ENCODE assay signal across 1 cellular context in the genomic region with DNA sequence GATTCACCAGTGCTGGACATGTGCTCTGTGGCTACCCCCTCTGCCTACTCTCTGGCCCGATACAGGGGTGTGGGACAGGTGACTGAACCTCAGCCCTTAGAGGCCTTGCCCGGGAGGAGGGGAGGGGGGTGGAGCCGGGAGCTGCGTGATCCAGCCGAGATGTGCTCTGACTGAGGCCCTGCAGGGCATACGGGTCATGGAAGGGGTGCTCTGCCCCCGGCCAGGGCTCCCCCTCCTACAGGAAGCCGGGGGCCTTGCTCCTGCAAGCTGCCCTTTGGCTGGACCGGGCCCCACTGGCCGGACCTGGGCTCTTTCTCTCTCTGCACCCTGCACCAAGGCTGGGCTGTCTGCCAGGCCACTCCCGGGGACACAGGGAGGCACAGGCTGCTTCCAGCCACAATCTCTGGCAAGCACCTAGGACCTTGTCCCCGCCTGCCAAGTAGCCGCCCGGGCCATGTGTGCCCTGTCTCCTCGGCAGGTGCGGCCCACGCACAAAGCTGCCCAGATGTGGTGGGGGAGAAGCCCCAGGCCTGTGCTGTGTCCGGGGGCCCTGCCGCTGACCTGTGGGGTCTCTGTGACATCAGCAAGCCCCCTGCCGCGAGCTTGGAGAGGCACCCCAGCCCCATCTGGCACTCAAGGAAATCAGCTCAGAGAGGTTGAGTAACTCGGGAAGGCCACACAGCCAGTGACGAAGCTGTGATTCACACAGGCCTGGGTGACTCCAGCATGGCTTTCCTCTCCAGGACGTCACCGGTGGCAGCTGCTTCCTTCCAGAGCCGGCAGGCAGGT.
A peak's percentile ranks its signal among the peaks of the same experiment; 100 is the strongest.
TF ChIP-seq lines count a peak whose summit lies in the region.

No MANE protein-coding gene starts in this region.

TF ChIP-seq in K562, 482 proteins besides CTCF, POLR2A, EP300 and RAD21 (continued from another document):
- no peak for TF ChIP-seq TGIF2 (CRISPR knock-in tag; IDR thresholded peaks at IDR 0.05)
- TF ChIP-seq ZNF324 (CRISPR knock-in tag; IDR thresholded peaks at IDR 0.05) = no peak
- no peak for TF ChIP-seq NFRKB (IDR thresholded peaks at IDR 0.05; ENCODE audit: low read depth)
- no peak for TF ChIP-seq BDP1 (IDR thresholded peaks at IDR 0.05; ENCODE audit: insufficient read depth, insufficient read length)
- no peak for TF ChIP-seq ZNF124 (CRISPR knock-in tag; IDR thresholded peaks at IDR 0.05)
- peak; percentile 62; the same call in 1 of the 2 replicates for TF ChIP-seq SMARCA5 (IDR thresholded peaks at IDR 0.05)
- no peak for TF ChIP-seq NR4A1 (CRISPR knock-in tag; IDR thresholded peaks at IDR 0.05)
- no peak for TF ChIP-seq NR4A1 (tag; IDR thresholded peaks at IDR 0.05)
- TF ChIP-seq KLF1 (tag; IDR thresholded peaks at IDR 0.05) = no peak
- TF ChIP-seq, protein P1, sequence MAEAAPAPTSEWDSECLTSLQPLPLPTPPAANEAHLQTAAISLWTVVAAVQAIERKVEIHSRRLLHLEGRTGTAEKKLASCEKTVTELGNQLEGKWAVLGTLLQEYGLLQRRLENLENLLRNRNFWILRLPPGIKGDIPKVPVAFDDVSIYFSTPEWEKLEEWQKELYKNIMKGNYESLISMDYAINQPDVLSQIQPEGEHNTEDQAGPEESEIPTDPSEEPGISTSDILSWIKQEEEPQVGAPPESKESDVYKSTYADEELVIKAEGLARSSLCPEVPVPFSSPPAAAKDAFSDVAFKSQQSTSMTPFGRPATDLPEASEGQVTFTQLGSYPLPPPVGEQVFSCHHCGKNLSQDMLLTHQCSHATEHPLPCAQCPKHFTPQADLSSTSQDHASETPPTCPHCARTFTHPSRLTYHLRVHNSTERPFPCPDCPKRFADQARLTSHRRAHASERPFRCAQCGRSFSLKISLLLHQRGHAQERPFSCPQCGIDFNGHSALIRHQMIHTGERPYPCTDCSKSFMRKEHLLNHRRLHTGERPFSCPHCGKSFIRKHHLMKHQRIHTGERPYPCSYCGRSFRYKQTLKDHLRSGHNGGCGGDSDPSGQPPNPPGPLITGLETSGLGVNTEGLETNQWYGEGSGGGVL (CRISPR knock-in tag; IDR thresholded peaks at IDR 0.05) = no peak
- TF ChIP-seq NR3C1 (CRISPR knock-in tag; IDR thresholded peaks at IDR 0.05) = no peak
TF ChIP-seq in K562: peak in this region for 10.
